ENCODE assay signal across 1 cellular context in genomic region chr2:28199995-28200394, GRCh38.
TF ChIP-seq lines count a peak whose summit lies in the region.

No MANE protein-coding gene starts in this region.

TF ChIP-seq in IMR-90, 13 proteins besides CTCF, POLR2A, EP300 and RAD21 (continued from another document):
- TF ChIP-seq CEBPB (IDR thresholded peaks at IDR 0.05; ENCODE audit: low read depth, low read length) (no peak), MXI1 (IDR thresholded peaks at IDR 0.05; ENCODE audit: borderline replicate concordance, low read depth, low read length) (no peak), NFE2L2 (IDR thresholded peaks at IDR 0.05; ENCODE audit: low read depth, low read length) (no peak)
